In genomic region chr2:98569197-98569793, GRCh38 we compare ENCODE assay signal across 8 cellular contexts. TPM values are rescaled to one million over a fixed set of nuclear protein-coding genes. Genes with fewer than 3 reads are reported as not detected.
DNase-seq lines count a peak whose midpoint lies in the region; ATAC-seq, FAIRE-seq and TF ChIP-seq lines count a peak whose summit lies in the region.

No MANE protein-coding gene starts in this region.

- no peak overlapping the region for H3K9ac ChIP-seq in PC-3 (ENCODE audit: low read length)

- H3K79me2 ChIP-seq in PC-3 (ENCODE audit: low read length): no peaks in the 10 kb centered on the region

- H3K9me3 ChIP-seq in PC-3 (ENCODE audit: low read length): no peaks in the 10 kb centered on the region
- no peaks in the 10 kb centered on the region for H3K9me3 ChIP-seq in small intestine (ENCODE audit: control insufficient read depth, low read depth)

- no peak overlapping the region for H3K4me2 ChIP-seq in PC-3 (ENCODE audit: low read length)

- H3K4me3 Mint-ChIP-seq in activated T-helper 17 cell treated with anti-CD3 and anti-CD28 coated beads, Interleukin-2, amount 50 U/mL, for 72 hours: no peak overlapping the region
- H3K4me3 Mint-ChIP-seq in glutamatergic neuron (ENCODE audit: unreplicated experiment): no peak overlapping the region

- ATAC-seq in PC-3 (peak; percentile 87), GM18867 (IDR thresholded peaks at IDR 0.05; ENCODE audit: unreplicated experiment) (no peak)
- ATAC-seq in activated T-helper 17 cell treated with anti-CD3 and anti-CD28 coated beads, Interleukin-2, amount 50 U/mL, for 72 hours (replicated peaks): peak; percentile 80

- no TSS peak for BruUV-seq in PC-3 (replicated peaks; lab: Mats Ljungman, UMichigan)

- H3K27me3 Mint-ChIP-seq in activated T-helper 17 cell treated with anti-CD3 and anti-CD28 coated beads, Interleukin-2, amount 50 U/mL, for 72 hours: no peaks in the 10 kb centered on the region
- peaks cover 10% of the 10 kb centered on the region for H3K27me3 Mint-ChIP-seq in glutamatergic neuron (ENCODE audit: unreplicated experiment)

- FAIRE-seq in GM12891 (lab: Jason Lieb, UNC) (peak; percentile 87), small intestine (lab: Jason Lieb, UNC) (no peak)

- TF ChIP-seq CTCF in PC-3 (conservative IDR thresholded peaks at IDR 0.05; ENCODE audit: low read depth, low read length) (peak; percentile 93), glutamatergic neuron (IDR thresholded peaks at IDR 0.05; ENCODE audit: partially characterized antibody, unreplicated experiment) (peak; percentile 96)

- POLR2A ChIA-PET in PC-3 (lab: Charles Lee; ENCODE audit: unreplicated experiment): no interaction called here

- H3K9me3 Mint-ChIP-seq in activated T-helper 17 cell treated with anti-CD3 and anti-CD28 coated beads, Interleukin-2, amount 50 U/mL, for 72 hours: no peaks in the 10 kb centered on the region
- H3K9me3 Mint-ChIP-seq in glutamatergic neuron (ENCODE audit: unreplicated experiment): peaks cover 5% of the 10 kb centered on the region

- H3K4me3 ChIP-seq in PC-3 (ENCODE audit: low read length) (no peak overlapping the region), small intestine (ENCODE audit: low read depth in 1 of 2, low read length in 2 of 2) (no peak overlapping the region)

- H3K4me1 ChIP-seq in PC-3 (ENCODE audit: insufficient read depth, low read length) (no peaks in the 10 kb centered on the region), small intestine (ENCODE audit: control insufficient read depth in 2 of 2, insufficient read depth in 1 of 2, low read depth in 1 of 2, low read length in 1 of 2) (no peaks in the 10 kb centered on the region)

- H3K27ac Mint-ChIP-seq in activated T-helper 17 cell treated with anti-CD3 and anti-CD28 coated beads, Interleukin-2, amount 50 U/mL, for 72 hours: peak overlapping the region; percentile 75
- H3K27ac Mint-ChIP-seq in glutamatergic neuron (ENCODE audit: unreplicated experiment): no peak overlapping the region

- peaks cover 86% of the 10 kb centered on the region for H3K36me3 Mint-ChIP-seq in activated T-helper 17 cell treated with anti-CD3 and anti-CD28 coated beads, Interleukin-2, amount 50 U/mL, for 72 hours (ENCODE audit: low read depth)
- peaks cover 14% of the 10 kb centered on the region for H3K36me3 Mint-ChIP-seq in glutamatergic neuron (ENCODE audit: unreplicated experiment)

- no peaks in the 10 kb centered on the region; the same call in none of the 2 replicates for H3K36me3 ChIP-seq in PC-3 (ENCODE audit: low read depth, low read length)
- peaks cover 2 to 3% of the 10 kb centered on the region in 2 donors for H3K36me3 ChIP-seq in small intestine (ENCODE audit: control insufficient read depth in 2 of 2, insufficient read depth in 2 of 2, low read length in 2 of 2)

- DNase-seq in 8988T (peak; percentile 84), GM12891 (ENCODE audit: insufficient read length, low spot score) (peak; percentile 74), PC-3 (peak; percentile 46), glutamatergic neuron (peak; percentile 83), small intestine (peak; percentile 23), NCI-H146 (lab: John Stamatoyannopoulos, UW) (no peak)

- WGBS in small intestine, 3 donors: 66 to 69% (median 68%) methylated on average over 19 of the region's 19 CpGs

- H3K4me1 Mint-ChIP-seq in activated T-helper 17 cell treated with anti-CD3 and anti-CD28 coated beads, Interleukin-2, amount 50 U/mL, for 72 hours: peaks cover 5% of the 10 kb centered on the region
- no peaks in the 10 kb centered on the region for H3K4me1 Mint-ChIP-seq in glutamatergic neuron (ENCODE audit: low read depth, unreplicated experiment)

- CTCF ChIA-PET in PC-3 (lab: Charles Lee): no interaction called here

- no peak for TF ChIP-seq POLR2A in GM12891 (IDR thresholded peaks at IDR 0.05; ENCODE audit: low read depth, low read length)

- no peaks in the 10 kb centered on the region for H3F3A ChIP-seq in PC-3 (ENCODE audit: low read length, unreplicated experiment)

- H3K27me3 ChIP-seq in PC-3 (ENCODE audit: low read length) (no peaks in the 10 kb centered on the region), small intestine (ENCODE audit: control insufficient read depth in 2 of 2, insufficient read depth in 2 of 2, low read length in 2 of 2) (no peaks in the 10 kb centered on the region)

- H2AFZ ChIP-seq in PC-3 (ENCODE audit: low read length): no peak overlapping the region

- no peaks in the 10 kb centered on the region for H4K20me1 ChIP-seq in PC-3 (ENCODE audit: low read length)

- H3K27ac ChIP-seq in PC-3 (ENCODE audit: low read length) (no peak overlapping the region), small intestine (ENCODE audit: low read depth in 1 of 2, low read length in 1 of 2) (no peak overlapping the region)

- H3K9me2 ChIP-seq in PC-3 (replicated peaks; ENCODE audit: low read length): no peaks in the 10 kb centered on the region

- intact Hi-C loops in PC-3 (cut with micrococcal nuclease): no loop called here

TF ChIP-seq in GM12891, 5 proteins besides CTCF, POLR2A, EP300 and RAD21:
- TF ChIP-seq TAF1 (IDR thresholded peaks at IDR 0.05; ENCODE audit: low read depth, low read length) (no peak), POLR2AphosphoS5 (IDR thresholded peaks at IDR 0.05; ENCODE audit: low read depth, low read length) (no peak), PAX5 (IDR thresholded peaks at IDR 0.05; ENCODE audit: insufficient read depth, low read length, severe bottlenecking) (no peak), POU2F2 (IDR thresholded peaks at IDR 0.05; ENCODE audit: low read depth, low read length) (no peak), SPI1 (IDR thresholded peaks at IDR 0.05; ENCODE audit: low read depth, low read length) (no peak)
TF ChIP-seq in GM12891: peak in this region for 0.

RNA-seq across cellular contexts. Expression of gene COA5, which starts 39.0 kb away (rescaled TPM):
- 36.6 TPM for polyA plus RNA-seq in GM12891 (2012; ENCODE audit: low read depth, missing spikeins)
- total RNA-seq in PC-3 (2014; rRNA removed) (34.0 and 37.2 TPM in 2 replicates), glutamatergic neuron (ENCODE audit: unreplicated experiment) (29.6 TPM)
- 10 to 100 TPM; 22.9 to 25.2 TPM for total RNA-seq in activated T-helper 17 cell treated with anti-CD3 and anti-CD28 coated beads, Interleukin-2, amount 50 U/mL, for 72 hours
- polyA plus RNA-seq in small intestine: 10 to 100 TPM; 29.7 to 42.5 (median 31.1) TPM

RNA-seq across cellular contexts. Expression of gene UNC50, which starts 39.1 kb away (rescaled TPM):
- 26.4 TPM for polyA plus RNA-seq in GM12891 (2012; ENCODE audit: low read depth, missing spikeins)
- total RNA-seq in PC-3 (2014; rRNA removed) (18.4 and 26.0 TPM in 2 replicates), glutamatergic neuron (ENCODE audit: unreplicated experiment) (43.0 TPM)
- total RNA-seq in activated T-helper 17 cell treated with anti-CD3 and anti-CD28 coated beads, Interleukin-2, amount 50 U/mL, for 72 hours: 10 to 100 TPM; 19.5 to 26.0 TPM
- 10 to 100 TPM; 17.0 to 33.9 (median 20.8) TPM for polyA plus RNA-seq in small intestine
